Comparison of ENCODE assay signal across 23 cellular contexts in genomic region chr4:87065016-87065415, GRCh38.
"Had no signal": no experiment of that assay in that cellular context is flagged by ENCODE, and none has a peak within 500 bp of the region (broad histone marks: within the 10 kb centered on the region; RNA-seq: fewer than 3 reads in every experiment).

No MANE protein-coding gene starts in this region.

- H3K36me3 ChIP-seq: ascending aorta had no signal

- H3K27ac ChIP-seq: ascending aorta, body of pancreas, SJSA1 had no signal

- H3K9me3 ChIP-seq: ascending aorta, body of pancreas, SJSA1 had no signal

- DNase-seq: activated CD4-positive, alpha-beta T cell treated with anti-CD3 and anti-CD28 coated beads, Interleukin-2, amount 50 U/mL, for 1 hour; activated CD4-positive, CD25-positive, alpha-beta regulatory T cell treated with anti-CD3 and anti-CD28 coated beads, Interleukin-2, amount 50 U/mL, for 72 hours; activated CD8-positive, alpha-beta memory T cell treated with anti-CD3 and anti-CD28 coated beads, Interleukin-2, amount 10 ng/mL, durations not matched to agents 7 days and 5 days; activated effector memory CD4-positive, alpha-beta T cell treated with anti-CD3 and anti-CD28 coated beads, Interleukin-2, amount 50 U/mL, for 16 hours; activated naive CD4-positive, alpha-beta T cell treated with Interleukin-2 at 50 U/mL for 16 hours; activated naive CD8-positive, alpha-beta T cell treated with anti-CD3 and anti-CD28 coated beads, Interleukin-2, amount 50 U/mL, for 24 hours; activated T-cell treated with anti-CD3 and anti-CD28 coated beads, Interleukin-2, amount 50 U/mL, for 4 hours; amniotic stem cell; body of pancreas; KG1; NCI-H1048; NCI-H146; NCI-H187 treated with DMSO at 0.1 percent for 48 hours; NCI-H2081 treated with DMSO at 0.1 percent for 48 hours; NCI-H446; NCI-H524; PC-3 had no signal

- ATAC-seq: activated CD8-positive, alpha-beta memory T cell treated with anti-CD3 and anti-CD28 coated beads, Interleukin-2, amount 10 ng/mL, durations not matched to agents 7 days and 5 days; activated naive CD4-positive, alpha-beta T cell treated with anti-CD3 and anti-CD28 coated beads, Interleukin-2, amount 50 U/mL, for 72 hours; activated naive CD8-positive, alpha-beta T cell treated with anti-CD3 and anti-CD28 coated beads, Interleukin-2, amount 50 U/mL, for 24 hours; activated T-cell treated with anti-CD3 and anti-CD28 coated beads, Interleukin-2, amount 50 U/mL, for 4 hours; body of pancreas; PC-3; SK-N-SH treated with all-trans-retinoic acid at 6 μM for 48 hours had no signal

- H3K9me3 Mint-ChIP-seq: activated naive CD4-positive, alpha-beta T cell treated with anti-CD3 and anti-CD28 coated beads, Interleukin-2, amount 50 U/mL, for 72 hours; activated naive CD8-positive, alpha-beta T cell treated with anti-CD3 and anti-CD28 coated beads, Interleukin-2, amount 50 U/mL, for 24 hours; activated T-cell treated with anti-CD3 and anti-CD28 coated beads, Interleukin-2, amount 50 U/mL, for 4 hours; central memory CD8-positive, alpha-beta T cell; IgD-negative memory B cell had no signal

- H3K27me3 ChIP-seq: ascending aorta, body of pancreas, SJSA1 had no signal

- H3K27ac Mint-ChIP-seq: activated CD8-positive, alpha-beta memory T cell treated with anti-CD3 and anti-CD28 coated beads, Interleukin-2, amount 10 ng/mL, durations not matched to agents 7 days and 5 days; activated naive CD4-positive, alpha-beta T cell treated with anti-CD3 and anti-CD28 coated beads, Interleukin-2, amount 50 U/mL, for 72 hours; activated naive CD8-positive, alpha-beta T cell treated with anti-CD3 and anti-CD28 coated beads, Interleukin-2, amount 50 U/mL, for 24 hours had no signal

- H3K4me3 ChIP-seq: ascending aorta, body of pancreas, SJSA1 had no signal

- H3K4me3 Mint-ChIP-seq: activated CD8-positive, alpha-beta memory T cell treated with anti-CD3 and anti-CD28 coated beads, Interleukin-2, amount 10 ng/mL, durations not matched to agents 7 days and 5 days; activated naive CD8-positive, alpha-beta T cell treated with anti-CD3 and anti-CD28 coated beads, Interleukin-2, amount 50 U/mL, for 24 hours; activated T-cell treated with anti-CD3 and anti-CD28 coated beads, Interleukin-2, amount 50 U/mL, for 4 hours; central memory CD8-positive, alpha-beta T cell; IgD-negative memory B cell had no signal

- H3K27me3 Mint-ChIP-seq: activated CD8-positive, alpha-beta memory T cell treated with anti-CD3 and anti-CD28 coated beads, Interleukin-2, amount 10 ng/mL, durations not matched to agents 7 days and 5 days; activated naive CD8-positive, alpha-beta T cell treated with anti-CD3 and anti-CD28 coated beads, Interleukin-2, amount 50 U/mL, for 24 hours; central memory CD8-positive, alpha-beta T cell; IgD-negative memory B cell had no signal
